ENCODE assay signal across 9 cellular contexts in the genomic region with DNA sequence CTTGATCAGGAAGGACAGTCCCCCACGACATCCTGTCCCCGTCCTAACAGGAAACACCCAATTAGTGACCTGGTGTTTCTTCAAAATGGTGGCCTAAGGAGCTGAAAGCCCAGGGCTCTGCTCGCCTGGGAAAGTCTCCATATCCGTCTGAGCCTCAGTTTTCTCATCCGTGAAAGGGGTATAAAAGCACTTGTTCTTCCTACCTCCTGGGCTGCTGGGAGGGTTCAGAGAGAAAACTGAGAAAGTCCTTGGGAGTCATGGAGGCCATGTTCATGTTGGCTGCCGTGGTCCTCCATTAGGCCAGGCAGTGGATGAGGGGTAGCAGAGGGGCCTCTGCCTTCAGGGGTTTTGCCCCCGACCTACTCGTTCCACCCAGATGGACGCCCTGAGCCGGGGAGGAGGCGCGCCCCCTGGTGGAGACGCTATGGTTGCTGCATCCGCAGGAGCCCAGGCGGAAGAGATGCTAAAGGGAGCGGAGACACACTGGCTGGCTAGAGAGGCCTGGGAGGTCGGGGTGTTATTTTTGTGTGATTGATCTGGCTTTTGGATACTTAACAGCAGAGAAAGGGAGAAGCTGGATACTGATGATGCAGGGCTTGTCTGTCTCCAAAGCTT.
DNase-seq lines count a peak whose midpoint lies in the region; ATAC-seq and TF ChIP-seq lines count a peak whose summit lies in the region.
"Had no signal": no experiment of that assay in that cellular context is flagged by ENCODE, and none has a peak within 500 bp of the region (broad histone marks: within the 10 kb centered on the region; RNA-seq: fewer than 3 reads in every experiment).

No MANE protein-coding gene starts in this region.

- no peak overlapping the region for H3K27ac ChIP-seq in upper lobe of right lung
- H3K27ac ChIP-seq: SJSA1 had no signal

- H3K4me3 Mint-ChIP-seq in nephron progenitor cell = no peak overlapping the region

- no peaks in the 10 kb centered on the region for H3K9me3 ChIP-seq in upper lobe of right lung
- H3K9me3 ChIP-seq: SJSA1 had no signal

- H3K4me1 Mint-ChIP-seq in nephron progenitor cell = peaks cover 12% of the 10 kb centered on the region

- H3K4me1 ChIP-seq in upper lobe of right lung = no peaks in the 10 kb centered on the region
- H3K4me1 ChIP-seq: SJSA1 had no signal

- H3K36me3 Mint-ChIP-seq in nephron progenitor cell (ENCODE audit: low read depth) = no peaks in the 10 kb centered on the region

- H3K9me3 Mint-ChIP-seq in nephron progenitor cell = no peaks in the 10 kb centered on the region

- peaks cover 8% of the 10 kb centered on the region for H3K27me3 Mint-ChIP-seq in nephron progenitor cell (ENCODE audit: low read depth, poor library complexity)

- intact Hi-C loops in upper lobe of right lung (cut with DNase I) = no loop called here

- ATAC-seq in upper lobe of right lung (peak; percentile 66), GM21723 (IDR thresholded peaks at IDR 0.05; ENCODE audit: unreplicated experiment) (no peak), HG02852 (IDR thresholded peaks at IDR 0.05; ENCODE audit: unreplicated experiment) (no peak)

- peak overlapping the region; percentile 39 for H3K27ac Mint-ChIP-seq in nephron progenitor cell

- no peaks in the 10 kb centered on the region for H3K27me3 ChIP-seq in upper lobe of right lung
- H3K27me3 ChIP-seq: SJSA1 had no signal

- H3K4me3 ChIP-seq in choroid plexus epithelial cell (ENCODE audit: low read depth, low read length) (no peak overlapping the region), upper lobe of right lung (no peak overlapping the region)
- H3K4me3 ChIP-seq: SJSA1 had no signal

- in situ Hi-C loops in KBM-7 (cut with MboI; ENCODE audit: low pct_unique_long_range_greater_than_20kb, low sequenced_read_pairs) = no loop called here

- DNase-seq in GM20000 (ENCODE audit: low spot score) (peak; percentile 73), choroid plexus epithelial cell (ENCODE audit: low read depth) (peak; percentile 42), nephron progenitor cell (peak; percentile 76), upper lobe of right lung (peak; percentile 72), KBM-7 (no peak)
- peak; percentile 26 for DNase-seq in activated CD4-positive, CD25-positive, alpha-beta regulatory T cell treated with anti-CD3 and anti-CD28 coated beads, Interleukin-2, amount 50 U/mL, for 16 hours (ENCODE audit: low read depth, low spot score)

- TF ChIP-seq CTCF in GM20000 (IDR thresholded peaks at IDR 0.05; ENCODE audit: extremely low read depth, missing control alignments) (peak; percentile 92), choroid plexus epithelial cell (conservative IDR thresholded peaks at IDR 0.05; ENCODE audit: low read depth, low read length) (peak; percentile 79), nephron progenitor cell (IDR thresholded peaks at IDR 0.05) (peak; percentile 85), upper lobe of right lung (IDR thresholded peaks at IDR 0.05) (peak; percentile 65)

- peaks cover 14% of the 10 kb centered on the region for H3K36me3 ChIP-seq in upper lobe of right lung
- H3K36me3 ChIP-seq: SJSA1 had no signal
